In the genomic region with DNA sequence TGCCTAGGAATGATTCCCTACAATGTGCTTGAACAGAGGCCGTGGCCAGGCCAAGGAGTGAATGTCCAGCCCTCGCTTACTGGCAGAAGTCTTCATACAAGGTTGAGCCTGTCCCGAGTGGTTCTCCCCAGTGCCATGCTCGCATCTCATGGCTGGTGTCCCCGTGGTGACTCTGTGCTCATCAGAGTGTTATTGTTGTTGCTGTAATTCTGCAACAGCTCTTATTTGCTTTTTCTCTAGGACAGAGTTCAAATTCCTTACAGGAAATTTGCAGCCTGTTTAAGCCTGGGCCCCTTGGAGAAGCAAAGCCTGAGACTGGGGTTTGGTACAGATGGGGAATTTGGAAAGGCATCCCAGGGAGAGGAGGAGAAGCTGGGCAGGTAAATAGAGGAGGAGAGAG, we compare ENCODE assay signal across 21 cellular contexts.
"Had no signal": no experiment of that assay in that cellular context is flagged by ENCODE, and none has a peak within 500 bp of the region (broad histone marks: within the 10 kb centered on the region; RNA-seq: fewer than 3 reads in every experiment).

No MANE protein-coding gene starts in this region.

- H3K36me3 Mint-ChIP-seq: activated naive CD8-positive, alpha-beta T cell treated with anti-CD3 and anti-CD28 coated beads, Interleukin-2, amount 10 ng/mL, durations not matched to agents 7 days and 5 days; naive thymus-derived CD8-positive, alpha-beta T cell had no signal

- H3K9me3 Mint-ChIP-seq: activated CD4-positive, alpha-beta memory T cell treated with anti-CD3 and anti-CD28 coated beads, Interleukin-2, amount 10 ng/mL, durations not matched to agents 7 days and 5 days; activated naive CD4-positive, alpha-beta T cell treated with anti-CD3 and anti-CD28 coated beads for 36 hours; activated naive CD8-positive, alpha-beta T cell treated with anti-CD3 and anti-CD28 coated beads, Interleukin-2, amount 10 ng/mL, durations not matched to agents 7 days and 5 days; activated T-cell treated with anti-CD3 and anti-CD28 coated beads, Interleukin-2, amount 50 U/mL, for 72 hours; naive thymus-derived CD8-positive, alpha-beta T cell; stimulated activated naive CD8-positive, alpha-beta T cell treated with anti-CD3 and anti-CD28 coated beads, Interleukin-15, amount 100 ng/mL, for 72 hours had no signal

- ATAC-seq: activated T-cell treated with anti-CD3 and anti-CD28 coated beads, Interleukin-2, amount 50 U/mL, for 72 hours; heart left ventricle; naive thymus-derived CD8-positive, alpha-beta T cell; psoas muscle had no signal

- H3K27ac Mint-ChIP-seq: activated CD4-positive, alpha-beta memory T cell treated with anti-CD3 and anti-CD28 coated beads, Interleukin-2, amount 10 ng/mL, durations not matched to agents 7 days and 5 days; activated naive CD4-positive, alpha-beta T cell treated with anti-CD3 and anti-CD28 coated beads for 36 hours; activated naive CD8-positive, alpha-beta T cell treated with anti-CD3 and anti-CD28 coated beads, Interleukin-2, amount 10 ng/mL, durations not matched to agents 7 days and 5 days; activated T-cell treated with anti-CD3 and anti-CD28 coated beads, Interleukin-2, amount 50 U/mL, for 72 hours; naive thymus-derived CD8-positive, alpha-beta T cell; stimulated activated naive CD8-positive, alpha-beta T cell treated with anti-CD3 and anti-CD28 coated beads, Interleukin-15, amount 100 ng/mL, for 72 hours had no signal

- H3K27ac ChIP-seq: breast epithelium, colonic mucosa, heart left ventricle, psoas muscle, right atrium auricular region, suprapubic skin, tibial nerve had no signal

- H3K27me3 Mint-ChIP-seq: activated CD4-positive, alpha-beta memory T cell treated with anti-CD3 and anti-CD28 coated beads, Interleukin-2, amount 10 ng/mL, durations not matched to agents 7 days and 5 days; stimulated activated naive CD8-positive, alpha-beta T cell treated with anti-CD3 and anti-CD28 coated beads, Interleukin-15, amount 100 ng/mL, for 72 hours had no signal

- H3K36me3 ChIP-seq: breast epithelium, colonic mucosa, right atrium auricular region, suprapubic skin, tibial nerve had no signal

- H3K4me3 ChIP-seq: breast epithelium, colonic mucosa, dorsolateral prefrontal cortex, heart left ventricle, lung, psoas muscle, right atrium auricular region, suprapubic skin, tibial nerve had no signal

- H3K27me3 ChIP-seq: breast epithelium, colonic mucosa, dorsolateral prefrontal cortex, heart left ventricle, right atrium auricular region, tibial nerve had no signal

- H3K4me1 Mint-ChIP-seq: activated CD4-positive, alpha-beta memory T cell treated with anti-CD3 and anti-CD28 coated beads, Interleukin-2, amount 10 ng/mL, durations not matched to agents 7 days and 5 days; activated naive CD8-positive, alpha-beta T cell treated with anti-CD3 and anti-CD28 coated beads, Interleukin-2, amount 10 ng/mL, durations not matched to agents 7 days and 5 days; naive thymus-derived CD8-positive, alpha-beta T cell; stimulated activated naive CD8-positive, alpha-beta T cell treated with anti-CD3 and anti-CD28 coated beads, Interleukin-15, amount 100 ng/mL, for 72 hours had no signal

- DNase-seq: activated CD4-positive, alpha-beta memory T cell treated with anti-CD3 and anti-CD28 coated beads, Interleukin-2, amount 10 ng/mL, durations not matched to agents 7 days and 5 days; activated CD4-positive, alpha-beta T cell treated with anti-CD3 and anti-CD28 coated beads for 48 hours; activated effector memory CD4-positive, alpha-beta T cell treated with Interleukin-2 at 50 U/mL for 16 hours; activated naive CD4-positive, alpha-beta T cell treated with anti-CD3 and anti-CD28 coated beads for 36 hours; activated naive CD8-positive, alpha-beta T cell treated with anti-CD3 and anti-CD28 coated beads, Interleukin-2, amount 10 ng/mL, durations not matched to agents 7 days and 5 days; activated T-cell treated with anti-CD3 and anti-CD28 coated beads, Interleukin-2, amount 50 U/mL, for 72 hours; amniotic stem cell; colonic mucosa; dorsolateral prefrontal cortex; heart left ventricle; islet precursor cell; left cardiac atrium; naive thymus-derived CD8-positive, alpha-beta T cell; psoas muscle; stimulated activated CD4-positive, alpha-beta T cell treated with anti-CD3 and anti-CD28 coated beads, Interleukin-4, amount 100 ng/mL, for 24 hours; stimulated activated naive CD8-positive, alpha-beta T cell treated with anti-CD3 and anti-CD28 coated beads, Interleukin-15, amount 100 ng/mL, for 72 hours had no signal

- H3K9me3 ChIP-seq: breast epithelium, colonic mucosa, heart left ventricle, psoas muscle, right atrium auricular region, suprapubic skin, tibial nerve had no signal

- H3K4me1 ChIP-seq: breast epithelium, colonic mucosa, heart left ventricle, psoas muscle, right atrium auricular region, suprapubic skin, tibial nerve had no signal

- H3K4me3 Mint-ChIP-seq: activated CD4-positive, alpha-beta memory T cell treated with anti-CD3 and anti-CD28 coated beads, Interleukin-2, amount 10 ng/mL, durations not matched to agents 7 days and 5 days; activated naive CD4-positive, alpha-beta T cell treated with anti-CD3 and anti-CD28 coated beads for 36 hours; activated naive CD8-positive, alpha-beta T cell treated with anti-CD3 and anti-CD28 coated beads, Interleukin-2, amount 10 ng/mL, durations not matched to agents 7 days and 5 days; activated T-cell treated with anti-CD3 and anti-CD28 coated beads, Interleukin-2, amount 50 U/mL, for 72 hours; naive thymus-derived CD8-positive, alpha-beta T cell; stimulated activated naive CD8-positive, alpha-beta T cell treated with anti-CD3 and anti-CD28 coated beads, Interleukin-15, amount 100 ng/mL, for 72 hours had no signal
